ENCODE assay signal across 14 cellular contexts in genomic region chr9:126228111-126228778, GRCh38.
A peak's percentile ranks its signal among the peaks of the same experiment; 100 is the strongest.
DNase-seq lines count a peak whose midpoint lies in the region; ATAC-seq and TF ChIP-seq lines count a peak whose summit lies in the region.
"Had no signal": no experiment of that assay in that cellular context is flagged by ENCODE, and none has a peak within 500 bp of the region (broad histone marks: within the 10 kb centered on the region; RNA-seq: fewer than 3 reads in every experiment).

No MANE protein-coding gene starts in this region.

- DNase-seq in activated CD8-positive, alpha-beta memory T cell treated with anti-CD3 and anti-CD28 coated beads for 24 hours, result peak; percentile 54
- DNase-seq in activated CD8-positive, alpha-beta memory T cell treated with anti-CD3 and anti-CD28 coated beads, Interleukin-2, amount 50 U/mL, for 4 hours, result no peak
- peak; percentile 51 for DNase-seq in islet precursor cell
- peak; percentile 60 to 94 for DNase-seq in vagina (ENCODE audit: extremely low spot score in 2 of 2)
- no peak for DNase-seq in NCI-H2029 treated with DMSO at 0.1 percent for 48 hours (lab: John Stamatoyannopoulos, UW)
- no peak for DNase-seq in superior temporal gyrus (ENCODE audit: extremely low spot score)
- DNase-seq: GOT3, NCI-H524 treated with DMSO at 0.1 percent for 48 hours, SIG-M5 had no signal

- no peak overlapping the region for H3K27ac ChIP-seq in vagina
- H3K27ac ChIP-seq: A549, KMS-11 had no signal

- no peaks in the 10 kb centered on the region for H3K4me1 ChIP-seq in vagina
- H3K4me1 ChIP-seq: A549 had no signal

- no peaks in the 10 kb centered on the region for H3K9me3 ChIP-seq in vagina
- H3K9me3 ChIP-seq: A549 had no signal

- TF ChIP-seq CTCF in vagina (IDR thresholded peaks at IDR 0.05), result no peak

- no peak overlapping the region for H3K4me3 ChIP-seq in vagina
- H3K4me3 ChIP-seq: A549, GM12878 had no signal

- no peaks in the 10 kb centered on the region for H3K27me3 ChIP-seq in vagina

- H3K36me3 ChIP-seq in vagina, result no peaks in the 10 kb centered on the region

- ATAC-seq in SK-N-SH treated with all-trans-retinoic acid at 6 μM for 48 hours (peak; percentile 16), GM21717 (IDR thresholded peaks at IDR 0.05; ENCODE audit: unreplicated experiment) (no peak)

- TF ChIP-seq POLR2A in vagina (IDR thresholded peaks at IDR 0.05), result no peak

- intact Hi-C loops in vagina (cut with DNase I), result loop anchor here (5.0 kb wide), 1 partner anchor 816 kb away; no protein-coding TSS in a partner anchor

TF ChIP-seq in SK-N-SH treated with all-trans-retinoic acid at 6 μM for 48 hours, 23 proteins besides CTCF, POLR2A, EP300 and RAD21:
- TF ChIP-seq ESRRG (CRISPR knock-in tag; IDR thresholded peaks at IDR 0.05) (no peak), ARNTL (CRISPR knock-in tag; IDR thresholded peaks at IDR 0.05; ENCODE audit: borderline replicate concordance, low read depth) (no peak)

Comparison
In these comparisons a context has a peak if more than half of its experiments do, and no peak if none do; other contexts are left out.
1. DNase-seq: peak in activated CD8-positive, alpha-beta memory T cell treated with anti-CD3 and anti-CD28 coated beads for 24 hours (single experiment), islet precursor cell (single experiment) and vagina (2 of 2); none in activated CD8-positive, alpha-beta memory T cell treated with anti-CD3 and anti-CD28 coated beads, Interleukin-2, amount 50 U/mL, for 4 hours (single experiment), NCI-H2029 treated with DMSO at 0.1 percent for 48 hours (single experiment) and superior temporal gyrus (single experiment).